In the genomic region with DNA sequence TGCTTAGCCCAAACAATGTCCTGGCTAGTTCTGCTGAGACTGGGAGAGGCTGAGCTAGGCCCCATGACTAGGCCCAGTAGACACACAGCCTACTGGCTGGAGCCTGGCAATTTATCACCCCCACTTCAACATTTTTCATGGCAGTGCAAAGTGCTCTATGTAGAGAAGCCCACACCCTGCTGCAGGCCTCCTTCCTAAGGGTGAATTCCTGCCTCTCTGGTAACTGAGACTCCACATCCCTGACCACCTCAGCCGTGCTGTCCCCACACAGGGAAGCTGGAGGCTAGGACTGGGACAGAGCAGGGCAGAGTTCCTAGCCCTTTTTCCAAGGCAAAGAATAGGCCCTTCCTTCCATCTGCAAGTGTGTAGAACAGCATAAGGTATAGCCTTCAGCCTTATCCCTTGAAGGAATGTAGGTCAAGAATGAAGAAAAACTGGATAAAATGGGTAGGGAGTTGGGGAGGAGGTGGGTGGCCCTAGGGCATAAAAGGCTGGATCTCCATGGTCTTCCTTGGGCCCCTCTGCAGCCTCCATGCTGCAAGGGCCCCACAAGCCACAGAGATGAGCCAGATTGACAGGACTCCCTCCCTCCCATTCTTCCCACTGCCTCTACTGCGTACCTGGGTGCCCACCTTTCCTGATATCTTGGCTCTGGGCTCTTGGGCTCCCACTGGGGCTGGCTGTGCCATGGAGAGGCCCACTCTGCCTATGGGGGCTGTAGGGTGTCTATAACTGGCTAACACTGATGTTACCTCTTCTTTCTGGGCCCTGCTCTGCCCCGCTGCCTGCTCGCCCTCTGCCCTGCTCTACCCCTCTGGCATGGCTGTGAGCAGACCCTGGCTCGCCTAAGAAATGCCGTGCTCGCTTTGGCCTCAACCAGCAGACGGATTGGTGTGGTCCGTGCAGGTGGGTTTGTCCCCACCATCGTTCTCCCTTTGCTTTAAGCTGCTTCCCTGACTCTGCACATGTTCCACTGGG, we compare ENCODE assay signal across 14 cellular contexts. TPM values are rescaled to one million over a fixed set of nuclear protein-coding genes. Genes with fewer than 3 reads are reported as not detected.
A peak's percentile ranks its signal among the peaks of the same experiment; 100 is the strongest.
DNase-seq lines count a peak whose midpoint lies in the region; ATAC-seq and TF ChIP-seq lines count a peak whose summit lies in the region.
"Had no signal": no experiment of that assay in that cellular context is flagged by ENCODE, and none has a peak within 500 bp of the region (broad histone marks: within the 10 kb centered on the region; RNA-seq: fewer than 3 reads in every experiment).

No MANE protein-coding gene starts in this region.

- peaks cover 14% of the 10 kb centered on the region for H3K36me3 Mint-ChIP-seq in activated CD8-positive, alpha-beta memory T cell treated with anti-CD3 and anti-CD28 coated beads, Interleukin-2, amount 10 ng/mL, durations not matched to agents 7 days and 5 days
- peaks cover 65% of the 10 kb centered on the region for H3K36me3 Mint-ChIP-seq in T-cell
- peaks cover 4% of the 10 kb centered on the region for H3K36me3 Mint-ChIP-seq in progenitor cell of endocrine pancreas (ENCODE audit: insufficient read depth)

- intact Hi-C loops in colonic mucosa (cut with DNase I): loop anchor here (5.0 kb wide), 1 partner anchor 102 kb away; no protein-coding TSS in a partner anchor

- peak; percentile 57 for DNase-seq in activated CD8-positive, alpha-beta memory T cell treated with anti-CD3 and anti-CD28 coated beads for 24 hours
- DNase-seq in activated CD8-positive, alpha-beta memory T cell treated with anti-CD3 and anti-CD28 coated beads, Interleukin-2, amount 10 ng/mL, durations not matched to agents 7 days and 5 days: no peak
- DNase-seq in T-cell: peak in 1 of 34 experiments; percentile 4
- DNase-seq in colonic mucosa: peak; percentile 10
- no peak for DNase-seq in progenitor cell of endocrine pancreas (ENCODE audit: low spot score, unreplicated experiment)
- no peak for DNase-seq in NCI-H82 treated with DMSO at 0.1 percent for 48 hours (lab: John Stamatoyannopoulos, UW; ENCODE audit: unreplicated experiment)
- DNase-seq in central memory CD4-positive, alpha-beta T cell: no peak
- DNase-seq: hippocampal formation, left ventricle myocardium superior, NCI-H1694 treated with DMSO at 0.1 percent for 48 hours, NCI-H69 had no signal

- H3K27me3 Mint-ChIP-seq in activated CD8-positive, alpha-beta memory T cell treated with anti-CD3 and anti-CD28 coated beads, Interleukin-2, amount 10 ng/mL, durations not matched to agents 7 days and 5 days: no peaks in the 10 kb centered on the region
- no peaks in the 10 kb centered on the region for H3K27me3 Mint-ChIP-seq in T-cell
- no peaks in the 10 kb centered on the region for H3K27me3 Mint-ChIP-seq in progenitor cell of endocrine pancreas

- no peak for ATAC-seq in activated CD8-positive, alpha-beta memory T cell treated with anti-CD3 and anti-CD28 coated beads, Interleukin-2, amount 10 ng/mL, durations not matched to agents 7 days and 5 days
- ATAC-seq in T-cell (replicated peaks in 1 of 4) (no peak), GM19351 (IDR thresholded peaks at IDR 0.05; ENCODE audit: unreplicated experiment) (no peak)
- ATAC-seq: left ventricle myocardium superior had no signal

- no peak for TF ChIP-seq CTCF in colonic mucosa (IDR thresholded peaks at IDR 0.05)
- TF ChIP-seq CTCF in progenitor cell of endocrine pancreas (IDR thresholded peaks at IDR 0.05; ENCODE audit: unreplicated experiment): no peak

- no peaks in the 10 kb centered on the region for H3K9me3 Mint-ChIP-seq in activated CD8-positive, alpha-beta memory T cell treated with anti-CD3 and anti-CD28 coated beads, Interleukin-2, amount 10 ng/mL, durations not matched to agents 7 days and 5 days (ENCODE audit: low read depth)
- no peaks in the 10 kb centered on the region for H3K9me3 Mint-ChIP-seq in T-cell
- no peaks in the 10 kb centered on the region for H3K9me3 Mint-ChIP-seq in progenitor cell of endocrine pancreas (ENCODE audit: low read depth)

- POLR2A ChIA-PET in T-cell (lab: Charles Lee): interaction anchor here (0.6 to 1.2 kb wide), 4 partner anchors 22 to 108 kb away, joined by 3 to 7 read pairs (median 4); no protein-coding TSS in a partner anchor

- no peak overlapping the region for H3K27ac Mint-ChIP-seq in activated CD8-positive, alpha-beta memory T cell treated with anti-CD3 and anti-CD28 coated beads, Interleukin-2, amount 10 ng/mL, durations not matched to agents 7 days and 5 days
- peak overlapping the region; percentile 75 to 79 for H3K27ac Mint-ChIP-seq in T-cell
- peak overlapping the region; percentile 31 for H3K27ac Mint-ChIP-seq in progenitor cell of endocrine pancreas

- H3K27me3 ChIP-seq in colonic mucosa: no peaks in the 10 kb centered on the region
- H3K27me3 ChIP-seq: adrenal gland had no signal

- no peak overlapping the region for H3K4me3 ChIP-seq in colonic mucosa
- H3K4me3 ChIP-seq: adrenal gland, skin epidermis had no signal

- peaks cover 5% of the 10 kb centered on the region for H3K4me1 Mint-ChIP-seq in activated CD8-positive, alpha-beta memory T cell treated with anti-CD3 and anti-CD28 coated beads, Interleukin-2, amount 10 ng/mL, durations not matched to agents 7 days and 5 days
- peaks cover 44 to 73% (median 49%) of the 10 kb centered on the region in 3 donors for H3K4me1 Mint-ChIP-seq in T-cell
- peaks cover 2% of the 10 kb centered on the region for H3K4me1 Mint-ChIP-seq in progenitor cell of endocrine pancreas (ENCODE audit: low read depth)

- no peaks in the 10 kb centered on the region for H3K4me1 ChIP-seq in colonic mucosa

- H3K27ac ChIP-seq in colonic mucosa: no peak overlapping the region
- H3K27ac ChIP-seq: adrenal gland had no signal

- CTCF ChIA-PET in activated CD8-positive, alpha-beta memory T cell treated with anti-CD3 and anti-CD28 coated beads, Interleukin-2, amount 10 ng/mL, durations not matched to agents 7 days and 5 days (lab: Charles Lee): interaction anchor here (0.8 to 24.2 kb wide), 7 partner anchors 10 to 196 kb away, joined by 3 to 430 read pairs (median 7); partner anchors contain the start of gene TCF7
- CTCF ChIA-PET in T-cell (lab: Charles Lee): interaction anchor here (0.7 to 4.0 kb wide), 6 partner anchors 10 to 112 kb away, joined by 3 to 37 read pairs (median 5); no protein-coding TSS in a partner anchor

- H3K4me3 Mint-ChIP-seq in activated CD8-positive, alpha-beta memory T cell treated with anti-CD3 and anti-CD28 coated beads, Interleukin-2, amount 10 ng/mL, durations not matched to agents 7 days and 5 days: no peak overlapping the region
- H3K4me3 Mint-ChIP-seq in T-cell (no peak overlapping the region), progenitor cell of endocrine pancreas (ENCODE audit: low read depth) (no peak overlapping the region)

- H3K36me3 ChIP-seq in colonic mucosa: no peaks in the 10 kb centered on the region

- H3K9me3 ChIP-seq in colonic mucosa: no peaks in the 10 kb centered on the region
- H3K9me3 ChIP-seq: adrenal gland had no signal

- H3K9ac ChIP-seq in colonic mucosa (ENCODE audit: low read depth in 2 of 2, low read length in 2 of 2): no peak overlapping the region

RNA-seq across cellular contexts. Expression of gene TCF7, which starts 29.8 kb away (rescaled TPM):
- 1 to 10 TPM; 7.0 to 7.9 TPM for total RNA-seq in activated CD8-positive, alpha-beta memory T cell treated with anti-CD3 and anti-CD28 coated beads, Interleukin-2, amount 10 ng/mL, durations not matched to agents 7 days and 5 days
- total RNA-seq in T-cell (100 to 1,000 TPM; 503 to 749 (median 693) TPM), colonic mucosa (1 to 10 TPM; 4.3 to 9.4 TPM), progenitor cell of endocrine pancreas (14.4 and 16.6 TPM in 2 replicates)

RNA-seq across cellular contexts. Expression of gene SKP1, which starts 32.5 kb away (rescaled TPM):
- total RNA-seq in activated CD8-positive, alpha-beta memory T cell treated with anti-CD3 and anti-CD28 coated beads, Interleukin-2, amount 10 ng/mL, durations not matched to agents 7 days and 5 days: 100 to 1,000 TPM; 172 to 189 TPM
- 100 to 1,000 TPM; 178 to 314 (median 203) TPM for total RNA-seq in T-cell
- 100 to 1,000 TPM; 235 to 272 TPM for total RNA-seq in colonic mucosa
- 339 and 358 TPM in 2 replicates for total RNA-seq in progenitor cell of endocrine pancreas

Comparison
In these comparisons a context has a peak if more than half of its experiments do, and no peak if none do; other contexts are left out.
1. DNase-seq: peak in activated CD8-positive, alpha-beta memory T cell treated with anti-CD3 and anti-CD28 coated beads for 24 hours (single experiment) and colonic mucosa (single experiment); none in activated CD8-positive, alpha-beta memory T cell treated with anti-CD3 and anti-CD28 coated beads, Interleukin-2, amount 10 ng/mL, durations not matched to agents 7 days and 5 days (single experiment), progenitor cell of endocrine pancreas (single experiment), NCI-H82 treated with DMSO at 0.1 percent for 48 hours (single experiment) and central memory CD4-positive, alpha-beta T cell (single experiment).
2. RNA of gene TCF7, which starts 29.8 kb away (total RNA-seq): 503 to 749 TPM in T-cell; 14.4 to 16.6 TPM in progenitor cell of endocrine pancreas, 4.3 to 9.4 TPM in colonic mucosa and 7.0 to 7.9 TPM in activated CD8-positive, alpha-beta memory T cell treated with anti-CD3 and anti-CD28 coated beads, Interleukin-2, amount 10 ng/mL, durations not matched to agents 7 days and 5 days; every median in the first group is over 10 times any median in the second.